Comparison of ENCODE assay signal across 8 cellular contexts in genomic region chr9:109574061-109574882, GRCh38.
DNase-seq lines count a peak whose midpoint lies in the region; ATAC-seq, FAIRE-seq and TF ChIP-seq lines count a peak whose summit lies in the region.

No MANE protein-coding gene starts in this region.

- H3K4me1 ChIP-seq in A549 (no peaks in the 10 kb centered on the region), mammary epithelial cell (ENCODE audit: insufficient read depth, low read length) (peaks cover 5% of the 10 kb centered on the region), uterus (no peaks in the 10 kb centered on the region)

- TF ChIP-seq CTCF in A549 (IDR thresholded peaks at IDR 0.05) = peak; percentile 77
- peak; percentile 66 for TF ChIP-seq CTCF in GM06990 (IDR thresholded peaks at IDR 0.05; ENCODE audit: insufficient read depth, low read length, poor library complexity, severe bottlenecking)
- TF ChIP-seq CTCF in mammary epithelial cell (conservative IDR thresholded peaks at IDR 0.05 in 1 of 2, IDR thresholded peaks at IDR 0.05 in 1 of 2; ENCODE audit: extremely low read depth in 1 of 2, insufficient read depth in 1 of 2, low read depth in 1 of 2, low read length in 2 of 2) = peak; percentile 67 to 74
- peak; percentile 54 to 79 (median 68) for TF ChIP-seq CTCF in uterus (IDR thresholded peaks at IDR 0.05)

- ATAC-seq in A549 = peak; percentile 85 to 88
- peak; percentile 93 for ATAC-seq in left lobe of liver

- H2AFZ ChIP-seq in mammary epithelial cell (ENCODE audit: low read depth, low read length) = peak overlapping the region; percentile 41

- peak; percentile 83 to 88 for TF ChIP-seq RAD21 in A549 (conservative IDR thresholded peaks at IDR 0.05 in 1 of 2, IDR thresholded peaks at IDR 0.05 in 1 of 2)

- CTCF ChIA-PET in A549 (lab: Yijun Ruan, JAX) = interaction anchor here (0.5 to 4.0 kb wide), 54 partner anchors 8 to 645 kb away, joined by 3 to 38 read pairs (median 4); partner anchors contain the start of gene PALM2AKAP2
- CTCF ChIA-PET in mammary epithelial cell (lab: Charles Lee; ENCODE audit: low non-redundant PET) = interaction anchor here (0.5 to 1.2 kb wide), 7 partner anchors 127 to 1467 kb away, joined by 3 to 9 read pairs (median 4); no protein-coding TSS in a partner anchor

- H4K20me1 ChIP-seq in mammary epithelial cell (ENCODE audit: insufficient read depth, low read length) = no peaks in the 10 kb centered on the region

- WGBS in A549 (ENCODE audit: missing lambda C conversion rate) = 1% methylated on average over 2 of the region's 2 CpGs
- 0% methylated on average over 2 of the region's 2 CpGs for WGBS in mammary epithelial cell (ENCODE audit: low coverage, missing lambda C conversion rate)

- no peaks in the 10 kb centered on the region for H3K79me2 ChIP-seq in mammary epithelial cell (ENCODE audit: insufficient read depth, low read length)

- no peak overlapping the region for H3K27ac ChIP-seq in A549
- no peak overlapping the region for H3K27ac ChIP-seq in mammary epithelial cell (ENCODE audit: insufficient read depth, low read depth, low read length)
- H3K27ac ChIP-seq in uterus = no peak overlapping the region

- no peak overlapping the region for H3K4me3 ChIP-seq in A549
- H3K4me3 ChIP-seq in GM06990 (replicated peaks; ENCODE audit: low read depth, low read length) = no peak overlapping the region
- H3K4me3 ChIP-seq in mammary epithelial cell (replicated peaks in 1 of 3; ENCODE audit: insufficient read depth in 1 of 3, low read depth in 2 of 3, low read length in 3 of 3) = no peak overlapping the region
- H3K4me3 ChIP-seq in uterus = no peak overlapping the region

- no TSS peak for BruUV-seq in mammary epithelial cell (replicated peaks; lab: Mats Ljungman, UMichigan)

- H3K9ac ChIP-seq in mammary epithelial cell (ENCODE audit: insufficient read depth, low read length) = no peak overlapping the region

- dilution Hi-C loops in mammary epithelial cell (cut with HindIII; ENCODE audit: low sequenced_read_pairs) = no loop called here

- TF ChIP-seq POLR2A in A549 (IDR thresholded peaks at IDR 0.05; ENCODE audit: low read length) (no peak), uterus (IDR thresholded peaks at IDR 0.05) (no peak)

- in situ Hi-C loops in mammary epithelial cell (cut with MboI; ENCODE audit: low sequenced_read_pairs in 2 of 2) = loop anchor here (5.0 to 25.0 kb wide), 4 partner anchors 243 to 491 kb away; no protein-coding TSS in a partner anchor

- DNase-seq in A549 (ENCODE audit: low read depth in 1 of 2, low spot score in 1 of 2) (peak; percentile 43 to 58), GM06990 (ENCODE audit: extremely low read depth, insufficient read length) (no peak), HS-5 (ENCODE audit: low read depth) (peak; percentile 24), NCI-H82 (lab: John Stamatoyannopoulos, UW) (peak; percentile 68), mammary epithelial cell (peak; percentile 43), left lobe of liver (ENCODE audit: low spot score) (no peak), uterus (peak in 1 of 2 donors; percentile 44)
- no peak for DNase-seq in NK-92 treated with Interleukin-12 subunit alpha and Interleukin-12 subunit beta, amount 100 ng/mL, for 24 hours (lab: John Stamatoyannopoulos, UW)

- H3K9me3 ChIP-seq in A549 (no peaks in the 10 kb centered on the region), mammary epithelial cell (replicated peaks; ENCODE audit: insufficient read depth, low read length) (no peaks in the 10 kb centered on the region), uterus (no peaks in the 10 kb centered on the region)

- TF ChIP-seq EP300 in A549 (IDR thresholded peaks at IDR 0.05) = no peak

- intact Hi-C loops in mammary epithelial cell (cut with micrococcal nuclease) (loop anchor here (1.0 to 5.0 kb wide), 8 partner anchors 79 to 643 kb away; partner anchors contain the start of gene PALM2AKAP2), uterus (cut with DNase I; ENCODE audit: low total_unique reads) (loop anchor here (10.0 kb wide), 2 partner anchors 251 to 321 kb away; no protein-coding TSS in a partner anchor)

- POLR2A ChIA-PET in A549 (lab: Yijun Ruan, JAX) = interaction anchor here (1.1 kb wide), 1 partner anchor 244 kb away, joined by 3 read pairs; no protein-coding TSS in a partner anchor

- no peaks in the 10 kb centered on the region for H3K36me3 ChIP-seq in GM06990 (ENCODE audit: control insufficient read depth, insufficient read depth, low read length)
- no peaks in the 10 kb centered on the region for H3K36me3 ChIP-seq in mammary epithelial cell (ENCODE audit: insufficient read depth, low read length)
- H3K36me3 ChIP-seq in uterus = no peaks in the 10 kb centered on the region

- no peaks in the 10 kb centered on the region; the same call in 1 of the 2 replicates for H3K27me3 ChIP-seq in GM06990 (replicated peaks; ENCODE audit: control insufficient read depth, insufficient read depth, low read length)
- no peaks in the 10 kb centered on the region for H3K27me3 ChIP-seq in mammary epithelial cell (ENCODE audit: insufficient read depth, low read length)
- H3K27me3 ChIP-seq in uterus = no peaks in the 10 kb centered on the region

- no peak overlapping the region for H3K4me2 ChIP-seq in A549
- H3K4me2 ChIP-seq in mammary epithelial cell (ENCODE audit: insufficient read depth, low read depth, low read length) = no peak overlapping the region

- peak; percentile 18 for FAIRE-seq in A549 (lab: Jason Lieb, UNC)

TF ChIP-seq in A549, 52 proteins besides CTCF, POLR2A, EP300 and RAD21:
- TF ChIP-seq HEYL (CRISPR knock-in tag; IDR thresholded peaks at IDR 0.05) (no peak), BHLHE40 (IDR thresholded peaks at IDR 0.05; ENCODE audit: low read depth, low read length) (no peak), HOXB13 (CRISPR knock-in tag; IDR thresholded peaks at IDR 0.05; ENCODE audit: low read depth) (no peak), SMC3 (IDR thresholded peaks at IDR 0.05) (peak; percentile 88), FOSL2 (IDR thresholded peaks at IDR 0.05) (no peak), FOSL2 (CRISPR knock-in tag; IDR thresholded peaks at IDR 0.05) (no peak), MAX (IDR thresholded peaks at IDR 0.05) (no peak), MAZ (IDR thresholded peaks at IDR 0.05; ENCODE audit: borderline replicate concordance, low read depth, low read length) (no peak), NPAS2 (CRISPR knock-in tag; IDR thresholded peaks at IDR 0.05; ENCODE audit: borderline replicate concordance) (no peak), ZC3H11A (IDR thresholded peaks at IDR 0.05) (no peak), BCL3 (IDR thresholded peaks at IDR 0.05) (no peak), EHF (CRISPR knock-in tag; IDR thresholded peaks at IDR 0.05) (no peak), CEBPB (IDR thresholded peaks at IDR 0.05) (peak; percentile 15 to 30; a peak in 2 of 4 replicates), CBX2 (IDR thresholded peaks at IDR 0.05; ENCODE audit: borderline replicate concordance, low read depth) (no peak), TFCP2L1 (CRISPR knock-in tag; IDR thresholded peaks at IDR 0.05) (no peak)

Comparison
In these comparisons a context has a peak if more than half of its experiments do, and no peak if none do; other contexts are left out.
1. DNase-seq: peak in A549 (2 of 2), HS-5 (single experiment), NCI-H82 (single experiment) and mammary epithelial cell (single experiment); none in GM06990 (single experiment), left lobe of liver (single experiment) and NK-92 treated with Interleukin-12 subunit alpha and Interleukin-12 subunit beta, amount 100 ng/mL, for 24 hours (single experiment).
2. Peak in every context shown above with its lines, with median percentiles within 50 percentile points of each other: CTCF ChIP-seq.